Comparison of ENCODE assay signal across 22 cellular contexts in the genomic region with DNA sequence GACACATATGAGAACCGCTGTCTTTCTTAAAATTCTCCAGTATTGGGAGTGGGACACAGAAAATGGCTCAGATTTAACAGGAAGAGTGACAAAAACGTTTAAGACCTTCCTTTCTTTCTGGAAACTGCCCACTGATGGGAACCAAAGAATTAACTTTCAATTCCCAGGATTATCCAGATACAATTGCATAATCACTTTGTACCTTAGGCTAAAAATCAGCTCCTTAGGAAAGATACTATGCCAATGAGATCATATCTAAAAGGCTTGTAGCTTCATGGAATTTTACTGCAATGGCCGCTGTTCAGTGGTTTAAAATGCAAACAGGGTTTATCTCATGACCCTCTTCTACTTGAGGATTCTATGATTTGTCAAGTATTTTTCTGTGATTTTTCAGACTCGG. TPM values are rescaled to one million over a fixed set of nuclear protein-coding genes. Genes with fewer than 3 reads are reported as not detected.
DNase-seq lines count a peak whose midpoint lies in the region; ATAC-seq, FAIRE-seq and TF ChIP-seq lines count a peak whose summit lies in the region.
"Had no signal": no experiment of that assay in that cellular context is flagged by ENCODE, and none has a peak within 500 bp of the region (broad histone marks: within the 10 kb centered on the region; RNA-seq: fewer than 3 reads in every experiment).

No MANE protein-coding gene starts in this region.

- ATAC-seq in CD4-positive, CD25-positive, alpha-beta regulatory T cell (ENCODE audit: low read depth in 2 of 2): no peak
- ATAC-seq: GM23338, K562 had no signal

- no peaks in the 10 kb centered on the region for H3F3A ChIP-seq in GM23248 (ENCODE audit: insufficient read depth)
- H3F3A ChIP-seq in neural progenitor cell (ENCODE audit: low read depth): no peaks in the 10 kb centered on the region

- no peak overlapping the region for H3K27ac ChIP-seq in CD4-positive, CD25-positive, alpha-beta regulatory T cell (ENCODE audit: insufficient read depth, low read length, poor library complexity, severe bottlenecking)
- H3K27ac ChIP-seq in GM23248: no peak overlapping the region
- no peak overlapping the region for H3K27ac ChIP-seq in neural progenitor cell
- H3K27ac ChIP-seq: BLaER1 treated with 17β-estradiol and CSF1 and Interleukin-3, amounts not matched to agents 10 nM and 100 nM had no signal

- peaks cover 7% of the 10 kb centered on the region for H3K36me3 ChIP-seq in CD4-positive, CD25-positive, alpha-beta regulatory T cell (ENCODE audit: control insufficient read depth, insufficient read depth, low read length)
- H3K36me3 ChIP-seq in GM23248 (ENCODE audit: low read depth) (peaks cover 3% of the 10 kb centered on the region; the same call in 1 of the 2 replicates), bronchial epithelial cell (ENCODE audit: control insufficient read depth, insufficient read depth, low read length) (peaks cover 3% of the 10 kb centered on the region), neural progenitor cell (no peaks in the 10 kb centered on the region), BE2C (no peaks in the 10 kb centered on the region)

- H2AFZ ChIP-seq in GM23248: no peak overlapping the region
- H2AFZ ChIP-seq in neural progenitor cell (replicated peaks): no peak overlapping the region
- H2AFZ ChIP-seq: GM23338 had no signal

- no peaks in the 10 kb centered on the region for H3K9me3 Mint-ChIP-seq in CD4-positive, CD25-positive, alpha-beta regulatory T cell
- H3K9me3 Mint-ChIP-seq in nephron (no peaks in the 10 kb centered on the region), neural progenitor cell (no peaks in the 10 kb centered on the region)
- no peaks in the 10 kb centered on the region for H3K9me3 Mint-ChIP-seq in T-helper 2 cell treated with Interferon-gamma antibody and Interleukin-4, amounts not matched to agents 5 μg/mL and 100 μg/mL, for 36 hours
- H3K9me3 Mint-ChIP-seq: CD8-positive, alpha-beta memory T cell; GM23338 had no signal

- FAIRE-seq in bronchial epithelial cell (lab: Jason Lieb, UNC): no peak
- FAIRE-seq: A204.1, K562, RCC 7860 had no signal

- H3K4me1 Mint-ChIP-seq in CD4-positive, CD25-positive, alpha-beta regulatory T cell: peaks cover 0 to 8% (median 3%) of the 10 kb centered on the region in 4 donors
- H3K4me1 Mint-ChIP-seq in nephron: peaks cover 46% of the 10 kb centered on the region
- peaks cover 25% of the 10 kb centered on the region for H3K4me1 Mint-ChIP-seq in neural progenitor cell
- H3K4me1 Mint-ChIP-seq in T-helper 2 cell treated with Interferon-gamma antibody and Interleukin-4, amounts not matched to agents 5 μg/mL and 100 μg/mL, for 36 hours (ENCODE audit: low read depth): no peaks in the 10 kb centered on the region

- H3K4me3 ChIP-seq in CD4-positive, CD25-positive, alpha-beta regulatory T cell (ENCODE audit: low read depth, low read length): no peak overlapping the region
- H3K4me3 ChIP-seq in GM23248: no peak overlapping the region
- no peak overlapping the region for H3K4me3 ChIP-seq in bronchial epithelial cell (ENCODE audit: low read depth, low read length)
- no peak overlapping the region for H3K4me3 ChIP-seq in neural progenitor cell
- no peak overlapping the region for H3K4me3 ChIP-seq in BE2C (ENCODE audit: low read depth, low read length)
- H3K4me3 ChIP-seq: BLaER1 treated with 17β-estradiol and CSF1 and Interleukin-3, amounts not matched to agents 10 nM and 100 nM; GM23338; K562 had no signal

- no peak overlapping the region for H3K9ac ChIP-seq in GM23248
- no peak overlapping the region for H3K9ac ChIP-seq in neural progenitor cell
- H3K9ac ChIP-seq: BLaER1 treated with 17β-estradiol and CSF1 and Interleukin-3, amounts not matched to agents 10 nM and 100 nM had no signal

- 59 to 67% methylated on average over 4 of the region's 4 CpGs for WGBS in GM23248 (ENCODE audit: low coverage in 1 of 2, low lambda C conversion rate in 2 of 2, missing lambda C conversion rate in 2 of 2), 2 experiments

- H3K36me3 Mint-ChIP-seq in CD4-positive, CD25-positive, alpha-beta regulatory T cell: peaks cover 3% of the 10 kb centered on the region
- H3K36me3 Mint-ChIP-seq in nephron (ENCODE audit: low read depth) (peaks cover 10% of the 10 kb centered on the region), neural progenitor cell (peaks cover 2% of the 10 kb centered on the region)
- H3K36me3 Mint-ChIP-seq in T-helper 2 cell treated with Interferon-gamma antibody and Interleukin-4, amounts not matched to agents 5 μg/mL and 100 μg/mL, for 36 hours (ENCODE audit: low read depth): no peaks in the 10 kb centered on the region

- H3K4me1 ChIP-seq in CD4-positive, CD25-positive, alpha-beta regulatory T cell (ENCODE audit: control insufficient read depth, insufficient read depth, low read length, poor library complexity, severe bottlenecking): peaks cover 8% of the 10 kb centered on the region
- peaks cover 23% of the 10 kb centered on the region for H3K4me1 ChIP-seq in GM23248 (ENCODE audit: insufficient read depth)
- H3K4me1 ChIP-seq in neural progenitor cell: peaks cover 29% of the 10 kb centered on the region
- H3K4me1 ChIP-seq in BE2C: peaks cover 3% of the 10 kb centered on the region; the same call in 1 of the 2 replicates

- no peaks in the 10 kb centered on the region for H3K9me3 ChIP-seq in CD4-positive, CD25-positive, alpha-beta regulatory T cell (ENCODE audit: control insufficient read depth in 2 of 2, low read length in 2 of 2)
- no peaks in the 10 kb centered on the region for H3K9me3 ChIP-seq in GM23248 (ENCODE audit: low read depth)
- no peaks in the 10 kb centered on the region for H3K9me3 ChIP-seq in neural progenitor cell (ENCODE audit: low read depth)
- no peaks in the 10 kb centered on the region for H3K9me3 ChIP-seq in BE2C
- H3K9me3 ChIP-seq: BLaER1 treated with 17β-estradiol and CSF1 and Interleukin-3, amounts not matched to agents 10 nM and 100 nM had no signal

- H3K9me2 ChIP-seq in GM23248 (ENCODE audit: insufficient read depth): no peaks in the 10 kb centered on the region

- H3K4me3 Mint-ChIP-seq in CD4-positive, CD25-positive, alpha-beta regulatory T cell: no peak overlapping the region
- no peak overlapping the region for H3K4me3 Mint-ChIP-seq in nephron
- H3K4me3 Mint-ChIP-seq in neural progenitor cell: no peak overlapping the region
- no peak overlapping the region for H3K4me3 Mint-ChIP-seq in T-helper 2 cell treated with Interferon-gamma antibody and Interleukin-4, amounts not matched to agents 5 μg/mL and 100 μg/mL, for 36 hours
- H3K4me3 Mint-ChIP-seq: CD8-positive, alpha-beta memory T cell; GM23338 had no signal

- no peaks in the 10 kb centered on the region for H3K27me3 ChIP-seq in CD4-positive, CD25-positive, alpha-beta regulatory T cell (ENCODE audit: control insufficient read depth, insufficient read depth, low read length)
- H3K27me3 ChIP-seq in GM23248 (replicated peaks; ENCODE audit: insufficient read depth) (no peaks in the 10 kb centered on the region), bronchial epithelial cell (ENCODE audit: control insufficient read depth, insufficient read depth, low read length) (no peaks in the 10 kb centered on the region), neural progenitor cell (no peaks in the 10 kb centered on the region), BE2C (no peaks in the 10 kb centered on the region)
- H3K27me3 ChIP-seq: BLaER1 treated with 17β-estradiol and CSF1 and Interleukin-3, amounts not matched to agents 10 nM and 100 nM had no signal

- TF ChIP-seq CTCF in bronchial epithelial cell (IDR thresholded peaks at IDR 0.05; ENCODE audit: insufficient read depth, low read length, severe bottlenecking): no peak
- TF ChIP-seq CTCF in nephron (IDR thresholded peaks at IDR 0.05; ENCODE audit: unreplicated experiment in 3 of 3): no peak
- TF ChIP-seq CTCF in neural progenitor cell (IDR thresholded peaks at IDR 0.05): no peak
- TF ChIP-seq CTCF in BE2C (IDR thresholded peaks at IDR 0.05; ENCODE audit: low read depth, low read length): no peak

- H3K4me2 ChIP-seq in GM23248 (ENCODE audit: unreplicated experiment) (no peak overlapping the region), neural progenitor cell (no peak overlapping the region)
- H3K4me2 ChIP-seq: BLaER1 treated with 17β-estradiol and CSF1 and Interleukin-3, amounts not matched to agents 10 nM and 100 nM; GM23338 had no signal

- H3K79me2 ChIP-seq in GM23248 (ENCODE audit: insufficient read depth) (no peaks in the 10 kb centered on the region), neural progenitor cell (ENCODE audit: low read depth) (no peaks in the 10 kb centered on the region)

- DNase-seq in CD4-positive, CD25-positive, alpha-beta regulatory T cell: no peak
- DNase-seq in GM23248 (peak; percentile 36), bronchial epithelial cell (ENCODE audit: low read depth) (peak; percentile 6), neural progenitor cell (ENCODE audit: low spot score) (no peak), BE2C (no peak)
- DNase-seq in T-helper 2 cell treated with Interferon-gamma antibody and Interleukin-4, amounts not matched to agents 5 μg/mL and 100 μg/mL, for 36 hours (ENCODE audit: low spot score): no peak
- DNase-seq in stimulated activated CD4-positive, alpha-beta T cell treated with anti-CD3 and anti-CD28 coated beads, Interleukin-4, amount 100 ng/mL, for 4 hours: no peak
- DNase-seq: CD8-positive, alpha-beta memory T cell; DMS79; HCEC 1CT; NCI-H1092 treated with DMSO at 0.1 percent for 48 hours; NCI-H2081; NCI-H2171 treated with DMSO at 0.1 percent for 48 hours; NCI-H446 treated with DMSO at 0.1 percent for 48 hours; NCI-H69; Right ventricle myocardium superior had no signal

- in situ Hi-C loops in GM23248 (cut with MboI): no loop called here

- peak overlapping the region in 2 of 3 donors; percentile 1 to 29 for H3K27ac Mint-ChIP-seq in CD4-positive, CD25-positive, alpha-beta regulatory T cell
- H3K27ac Mint-ChIP-seq in nephron (peak overlapping the region in 2 of 3 experiments; percentile 19 to 62), neural progenitor cell (no peak overlapping the region)
- H3K27ac Mint-ChIP-seq in T-helper 2 cell treated with Interferon-gamma antibody and Interleukin-4, amounts not matched to agents 5 μg/mL and 100 μg/mL, for 36 hours: no peak overlapping the region
- H3K27ac Mint-ChIP-seq: GM23338 had no signal

- no peaks in the 10 kb centered on the region for H3K27me3 Mint-ChIP-seq in CD4-positive, CD25-positive, alpha-beta regulatory T cell
- no peaks in the 10 kb centered on the region for H3K27me3 Mint-ChIP-seq in nephron (ENCODE audit: low read depth)
- H3K27me3 Mint-ChIP-seq in neural progenitor cell (ENCODE audit: insufficient read depth, low read depth): peaks cover 3% of the 10 kb centered on the region
- H3K27me3 Mint-ChIP-seq in T-helper 2 cell treated with Interferon-gamma antibody and Interleukin-4, amounts not matched to agents 5 μg/mL and 100 μg/mL, for 36 hours (ENCODE audit: low read depth): no peaks in the 10 kb centered on the region
- H3K27me3 Mint-ChIP-seq: CD8-positive, alpha-beta memory T cell had no signal

- H4K20me1 ChIP-seq in GM23248 (ENCODE audit: insufficient read depth) (no peaks in the 10 kb centered on the region), neural progenitor cell (ENCODE audit: low read depth) (no peaks in the 10 kb centered on the region)
- H4K20me1 ChIP-seq: BLaER1 treated with 17β-estradiol and CSF1 and Interleukin-3, amounts not matched to agents 10 nM and 100 nM had no signal

RNA-seq across cellular contexts. Expression of gene ERN1, which starts 31.4 kb away (rescaled TPM):
- total RNA-seq in CD4-positive, CD25-positive, alpha-beta regulatory T cell: 96.7 TPM
- polyA plus RNA-seq in CD4-positive, CD25-positive, alpha-beta regulatory T cell: 10 to 100 TPM; 30.2 to 39.3 (median 35.1) TPM
- total RNA-seq in GM23248 (2014; rRNA removed; shearing (Covaris generic)): 5.7 and 5.8 TPM in 2 replicates
- 9.9 and 13.7 TPM in 2 replicates for polyA plus RNA-seq in GM23248 (2016; fragmentation: Nextera tagmentation; extraction: Ambion mirVana)
- total RNA-seq in bronchial epithelial cell: 22.1 and 35.2 TPM in 2 replicates
- total RNA-seq in neural progenitor cell (ENCODE audit: low replicate concordance): 2.4 and 4.3 TPM in 2 replicates
- 8.9 TPM for polyA plus RNA-seq in BE2C (2012; ENCODE audit: insufficient read depth, insufficient read length, low read depth)

Comparison
In these comparisons a context has a peak if more than half of its experiments do, and no peak if none do; other contexts are left out.
1. DNase-seq: peak in GM23248 (single experiment) and bronchial epithelial cell (single experiment); none in CD4-positive, CD25-positive, alpha-beta regulatory T cell (0 of 3), neural progenitor cell (single experiment), BE2C (single experiment), T-helper 2 cell treated with Interferon-gamma antibody and Interleukin-4, amounts not matched to agents 5 μg/mL and 100 μg/mL, for 36 hours (single experiment) and stimulated activated CD4-positive, alpha-beta T cell treated with anti-CD3 and anti-CD28 coated beads, Interleukin-4, amount 100 ng/mL, for 4 hours (0 of 2).
2. H3K27ac Mint-ChIP-seq: peak in CD4-positive, CD25-positive, alpha-beta regulatory T cell (2 of 3) and nephron (2 of 3); none in neural progenitor cell (single experiment) and T-helper 2 cell treated with Interferon-gamma antibody and Interleukin-4, amounts not matched to agents 5 μg/mL and 100 μg/mL, for 36 hours (single experiment).